Comparison of ENCODE assay signal across 9 cellular contexts in the genomic region with DNA sequence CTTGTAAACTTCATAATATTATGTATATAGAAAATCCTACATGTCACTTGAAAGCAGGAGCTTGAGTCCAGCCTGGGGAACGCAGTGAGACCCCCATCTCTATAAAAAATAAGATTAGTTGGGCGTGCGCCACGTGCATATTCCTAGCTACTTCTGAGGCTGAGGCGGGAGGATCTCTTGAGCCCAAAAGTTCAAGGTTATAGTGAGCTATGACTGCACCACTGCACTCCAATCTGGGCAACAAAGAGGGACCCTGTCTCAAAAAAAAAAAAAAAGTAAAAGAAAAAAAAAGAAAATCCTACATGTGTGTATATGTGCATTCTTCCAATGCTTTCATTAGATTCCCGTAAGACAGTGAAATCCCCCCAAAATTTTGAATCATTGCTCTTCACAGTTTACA. TPM values are rescaled to one million over a fixed set of nuclear protein-coding genes. Genes with fewer than 3 reads are reported as not detected.
DNase-seq lines count a peak whose midpoint lies in the region; ATAC-seq and TF ChIP-seq lines count a peak whose summit lies in the region.
"Had no signal": no experiment of that assay in that cellular context is flagged by ENCODE, and none has a peak within 500 bp of the region (broad histone marks: within the 10 kb centered on the region; RNA-seq: fewer than 3 reads in every experiment).

No MANE protein-coding gene starts in this region.

- H4K20me1 ChIP-seq in BLaER1, result peaks cover 66% of the 10 kb centered on the region

- H3K4me1 ChIP-seq in BLaER1, result peaks cover 35% of the 10 kb centered on the region
- peaks cover 11 to 12% of the 10 kb centered on the region in 2 donors for H3K4me1 ChIP-seq in naive thymus-derived CD4-positive, alpha-beta T cell (ENCODE audit: control insufficient read depth in 2 of 2, insufficient read depth in 2 of 2, low read length in 2 of 2)

- H3K36me3 ChIP-seq in BLaER1, result peaks cover 11% of the 10 kb centered on the region
- H3K36me3 ChIP-seq in naive thymus-derived CD4-positive, alpha-beta T cell (ENCODE audit: control insufficient read depth in 2 of 3, insufficient read depth in 3 of 3, low read length in 3 of 3), result peaks cover 0 to 14% (median 0%) of the 10 kb centered on the region in 3 experiments

- H3K36me3 Mint-ChIP-seq in naive thymus-derived CD4-positive, alpha-beta T cell, result peaks cover 1 to 18% (median 4%) of the 10 kb centered on the region in 5 donors

- H3K9ac ChIP-seq in BLaER1, result peak overlapping the region; percentile 95; the same call in 1 of the 2 replicates

- no peaks in the 10 kb centered on the region for H3K9me3 ChIP-seq in BLaER1
- H3K9me3 ChIP-seq in naive thymus-derived CD4-positive, alpha-beta T cell (ENCODE audit: control insufficient read depth in 2 of 3, low read length in 3 of 3), result no peaks in the 10 kb centered on the region

- in situ Hi-C loops in KBM-7 (cut with MboI; ENCODE audit: low pct_unique_long_range_greater_than_20kb, low sequenced_read_pairs), result no loop called here

- H3K9me3 Mint-ChIP-seq in naive thymus-derived CD4-positive, alpha-beta T cell, result peaks cover 0 to 2% (median 0%) of the 10 kb centered on the region in 11 donors

- CTCF ChIA-PET in naive thymus-derived CD4-positive, alpha-beta T cell (lab: Charles Lee), result interaction anchor here (0.5 to 0.8 kb wide), 2 partner anchors 11 to 82 kb away, joined by 3 to 6 read pairs; partner anchors contain the start of gene THAP9

- peaks cover 30 to 67% (median 55%) of the 10 kb centered on the region in 7 donors for H3K4me1 Mint-ChIP-seq in naive thymus-derived CD4-positive, alpha-beta T cell

- POLR2A ChIA-PET in naive thymus-derived CD4-positive, alpha-beta T cell (lab: Charles Lee), result interaction anchor here (0.6 to 3.1 kb wide), 8 partner anchors 11 to 460 kb away, joined by 3 to 26 read pairs (median 4); partner anchors contain the start of genes COPS4 and THAP9

- peak overlapping the region in 8 of 9 donors; percentile 9 to 99 (median 97) for H3K27ac Mint-ChIP-seq in naive thymus-derived CD4-positive, alpha-beta T cell

- peak overlapping the region; percentile 83 for H3K4me2 ChIP-seq in BLaER1

- peak overlapping the region; percentile 94; the same call in 1 of the 2 replicates for H3K27ac ChIP-seq in BLaER1
- H3K27ac ChIP-seq in naive thymus-derived CD4-positive, alpha-beta T cell (ENCODE audit: low read depth, low read length), result no peak overlapping the region

- TF ChIP-seq CTCF in cardiac fibroblast (IDR thresholded peaks at IDR 0.05; ENCODE audit: low read depth, low read length), result no peak

- intact Hi-C loops in naive thymus-derived CD4-positive, alpha-beta T cell (cut with micrococcal nuclease), result no loop called here

- no peaks in the 10 kb centered on the region for H3K27me3 Mint-ChIP-seq in naive thymus-derived CD4-positive, alpha-beta T cell

- H3K4me3 ChIP-seq in BLaER1 (peak overlapping the region; percentile 84), cardiac fibroblast (replicated peaks in 1 of 2; ENCODE audit: low read depth in 2 of 2, low read length in 2 of 2) (peak overlapping the region; percentile 74 to 90)
- peak overlapping the region; percentile 96 for H3K4me3 ChIP-seq in naive thymus-derived CD4-positive, alpha-beta T cell (ENCODE audit: low read length)

- H3K4me3 Mint-ChIP-seq in naive thymus-derived CD4-positive, alpha-beta T cell, result peak overlapping the region; percentile 86 to 96 (median 93)

- no peaks in the 10 kb centered on the region for H3K27me3 ChIP-seq in BLaER1
- no peaks in the 10 kb centered on the region for H3K27me3 ChIP-seq in naive thymus-derived CD4-positive, alpha-beta T cell (ENCODE audit: control insufficient read depth in 2 of 2, insufficient read depth in 2 of 2, low read length in 2 of 2)

- DNase-seq in KBM-7 (peak; percentile 19), cardiac fibroblast (ENCODE audit: low read depth in 2 of 2) (no peak), NCI-H510A treated with DMSO at 0.1 percent for 48 hours (lab: John Stamatoyannopoulos, UW) (no peak), globus pallidus (ENCODE audit: low spot score) (no peak), glomerular visceral epithelial cell (ENCODE audit: extremely low spot score) (no peak)
- no peak for DNase-seq in naive thymus-derived CD4-positive, alpha-beta T cell
- DNase-seq: activated CD4-positive, alpha-beta T cell treated with anti-CD3 and anti-CD28 coated beads, Interleukin-2, amount 50 U/mL, for 4 hours had no signal

- no peak for ATAC-seq in naive thymus-derived CD4-positive, alpha-beta T cell
- no peak for ATAC-seq in HG02973 (IDR thresholded peaks at IDR 0.05; ENCODE audit: unreplicated experiment)

RNA-seq across cellular contexts. Expression of gene SEC31A, which starts 1.7 kb away (rescaled TPM):
- total RNA-seq in naive thymus-derived CD4-positive, alpha-beta T cell, result 100 to 1,000 TPM; 137 to 168 (median 149) TPM
- polyA plus RNA-seq in naive thymus-derived CD4-positive, alpha-beta T cell, result 100 to 1,000 TPM; 130 to 136 TPM

RNA-seq across cellular contexts. Expression of gene THAP9, which starts 11.2 kb away (rescaled TPM):
- total RNA-seq in naive thymus-derived CD4-positive, alpha-beta T cell, result 1 to 10 TPM; 2.2 to 4.9 (median 4.4) TPM
- polyA plus RNA-seq in naive thymus-derived CD4-positive, alpha-beta T cell, result 1 to 10 TPM; 1.7 to 2.7 TPM
